Comparison of ENCODE assay signal across 8 cellular contexts in genomic region chr2:182715121-182715895, GRCh38. TPM values are rescaled to one million over a fixed set of nuclear protein-coding genes. Genes with fewer than 3 reads are reported as not detected.
DNase-seq lines count a peak whose midpoint lies in the region; ATAC-seq and TF ChIP-seq lines count a peak whose summit lies in the region.

No MANE protein-coding gene starts in this region.

- no peak for TF ChIP-seq CTCF in VCaP (conservative IDR thresholded peaks at IDR 0.05)
- no peak for TF ChIP-seq CTCF in right atrium auricular region (IDR thresholded peaks at IDR 0.05)

- peaks cover 0 to 27% of the 10 kb centered on the region in 2 donors for H3K4me1 ChIP-seq in right atrium auricular region

- intact Hi-C loops in posterior vena cava (cut with DNase I), result no loop called here

- no peaks in the 10 kb centered on the region for H3K27me3 ChIP-seq in right atrium auricular region

- no peaks in the 10 kb centered on the region for H3K36me3 ChIP-seq in right atrium auricular region

- H3K4me3 ChIP-seq in right atrium auricular region, result peak overlapping the region; percentile 77 to 96

- peak overlapping the region; percentile 93 for H3K27ac ChIP-seq in VCaP
- H3K27ac ChIP-seq in right atrium auricular region, result peak overlapping the region; percentile 83 to 90

- DNase-seq in KBM-7 (peak; percentile 55), right atrium auricular region (ENCODE audit: low spot score) (no peak), EL (no peak), posterior vena cava (ENCODE audit: low spot score) (no peak)
- DNase-seq in stimulated activated naive CD8-positive, alpha-beta T cell treated with anti-CD3 and anti-CD28 coated beads, Interleukin-15, Interleukin-2, amounts not matched to agents 100 U/mL and 50 U/mL, for 24 hours, result no peak

- in situ Hi-C loops in KBM-7 (cut with MboI; ENCODE audit: low pct_unique_long_range_greater_than_20kb, low sequenced_read_pairs), result no loop called here

- ATAC-seq in GM18858 (IDR thresholded peaks at IDR 0.05; ENCODE audit: unreplicated experiment) (peak; percentile 1), GM21390 (IDR thresholded peaks at IDR 0.05; ENCODE audit: unreplicated experiment) (no peak)
- ATAC-seq in stimulated activated naive CD8-positive, alpha-beta T cell treated with anti-CD3 and anti-CD28 coated beads, Interleukin-15, Interleukin-2, amounts not matched to agents 100 U/mL and 50 U/mL, for 24 hours, result peak; percentile 3

- H3K9me3 ChIP-seq in right atrium auricular region, result no peaks in the 10 kb centered on the region

RNA-seq across cellular contexts. Expression of gene DNAJC10, which starts 0.7 kb away (rescaled TPM):
- total RNA-seq in right atrium auricular region (10 to 100 TPM; 26.1 to 29.4 TPM), posterior vena cava (100 to 1,000 TPM; 103 TPM)
